ENCODE assay signal across 8 cellular contexts in genomic region chr16:81314603-81315270, GRCh38. TPM values are rescaled to one million over a fixed set of nuclear protein-coding genes. Genes with fewer than 3 reads are reported as not detected.
DNase-seq lines count a peak whose midpoint lies in the region; ATAC-seq, FAIRE-seq and TF ChIP-seq lines count a peak whose summit lies in the region.

Gene GAN, plus strand, starts transcription at chr16:81314962. Its CDS starts 152 bp downstream, at chr16:81315114.

- intact Hi-C loops in activated CD4-positive, alpha-beta memory T cell treated with anti-CD3 and anti-CD28 coated beads for 36 hours (cut with micrococcal nuclease), result loop anchor here (1.0 to 10.0 kb wide), 11 partner anchors 20 to 732 kb away; partner anchors contain the start of genes ATMIN, CDYL2, CENPN and CMC2
- intact Hi-C loops in HepG2 (cut with micrococcal nuclease; ENCODE audit: unreplicated experiment), result loop anchor here (1.0 kb wide), 1 partner anchor 218 kb away; the partner anchor contains the start of gene GCSH

- no peak for TF ChIP-seq CTCF in HepG2 (CRISPR knock-in tag; IDR thresholded peaks at IDR 0.05)

- WGBS in HepG2 (ENCODE audit: low lambda C conversion rate), result 0% methylated on average over 22 of the region's 75 CpGs

- H3K27ac Mint-ChIP-seq in CD4-positive, CD25-positive, alpha-beta regulatory T cell, result peak within 1 kb of the TSS; percentile 94 to 99 (median 98)
- peak within 1 kb of the TSS; percentile 71 for H3K27ac Mint-ChIP-seq in activated CD4-positive, alpha-beta memory T cell treated with anti-CD3 and anti-CD28 coated beads for 36 hours

- BruUV-seq in HepG2 (replicated peaks; lab: Mats Ljungman, UMichigan), result no TSS peak

- no peaks in the 10 kb centered on the region for H3K9me3 ChIP-seq in CD4-positive, CD25-positive, alpha-beta regulatory T cell (ENCODE audit: control insufficient read depth in 2 of 2, low read length in 2 of 2)
- H3K9me3 ChIP-seq in HepG2 (ENCODE audit: low read length), result no peaks in the 10 kb centered on the region

- POLR2A ChIA-PET in activated CD4-positive, alpha-beta memory T cell treated with anti-CD3 and anti-CD28 coated beads for 36 hours (lab: Charles Lee), result interaction anchor here (0.9 to 1.9 kb wide), 3 partner anchors 22 to 237 kb away, joined by 3 to 17 read pairs (median 3); partner anchors contain the start of gene C16orf46
- POLR2A ChIA-PET in HepG2 (lab: Yijun Ruan, JAX), result interaction anchor here (0.5 to 1.4 kb wide), 6 partner anchors 8 to 683 kb away, joined by 3 to 4 read pairs (median 3); partner anchors contain the start of genes CENPN and CMC2

- H3K36me3 ChIP-seq in CD4-positive, CD25-positive, alpha-beta regulatory T cell (ENCODE audit: control insufficient read depth, insufficient read depth, low read length), result no peaks in the 10 kb centered on the region
- H3K36me3 ChIP-seq in HepG2 (replicated peaks in 1 of 2; ENCODE audit: control insufficient read depth in 1 of 2, insufficient read depth in 2 of 2, low read length in 2 of 2), result no peaks in the 10 kb centered on the region; a peak in 2 of 5 replicates

- H3K36me3 Mint-ChIP-seq in CD4-positive, CD25-positive, alpha-beta regulatory T cell, result peaks cover 5% of the 10 kb centered on the region
- H3K36me3 Mint-ChIP-seq in activated CD4-positive, alpha-beta memory T cell treated with anti-CD3 and anti-CD28 coated beads for 36 hours, result peaks cover 3% of the 10 kb centered on the region

- TF ChIP-seq EP300 in HepG2 (IDR thresholded peaks at IDR 0.05; ENCODE audit: low read depth in 2 of 2, low read length in 2 of 2) (0 out of 4 replicates have a peak, but pooled peaks of 1 of the 2 experiments have one; percentile 41), HepG2 (CRISPR knock-in tag; IDR thresholded peaks at IDR 0.05; ENCODE audit: borderline replicate concordance) (no peak)

- H4K20me1 ChIP-seq in HepG2 (ENCODE audit: insufficient read depth, low read length), result no peaks in the 10 kb centered on the region; the same call in 1 of the 2 replicates

- TF ChIP-seq POLR2A in HepG2 (IDR thresholded peaks at IDR 0.05; ENCODE audit: insufficient read depth in 1 of 2, low read depth in 2 of 2, low read length in 2 of 2), result peak; percentile 83 to 90

- peak; percentile 97 to 99 for ATAC-seq in CD4-positive, CD25-positive, alpha-beta regulatory T cell (ENCODE audit: low read depth in 2 of 2)
- ATAC-seq in GM19438 (IDR thresholded peaks at IDR 0.05; ENCODE audit: low read depth, unreplicated experiment), result peak; percentile 93
- ATAC-seq in HG03571 (IDR thresholded peaks at IDR 0.05; ENCODE audit: unreplicated experiment), result peak; percentile 95
- ATAC-seq in HepG2, result peak; percentile 96

- H3K9ac ChIP-seq in HepG2 (ENCODE audit: insufficient read depth, low read depth, low read length), result peak within 1 kb of the TSS; percentile 87

- CTCF ChIA-PET in activated CD4-positive, alpha-beta memory T cell treated with anti-CD3 and anti-CD28 coated beads for 36 hours (lab: Charles Lee), result interaction anchor here (0.6 to 1.8 kb wide), 5 partner anchors 21 to 530 kb away, joined by 3 to 7 read pairs (median 3); partner anchors contain the start of gene ATMIN
- CTCF ChIA-PET in HepG2 (lab: Yijun Ruan, JAX; ENCODE audit: low intra/inter-chr PET ratio, low total read pairs), result no interaction called here

- peak; percentile 68 for FAIRE-seq in HepG2 (lab: Jason Lieb, UNC)

- TF ChIP-seq RAD21 in HepG2 (CRISPR knock-in tag; IDR thresholded peaks at IDR 0.05), result peak; percentile 66

- in situ Hi-C loops in HepG2 (cut with HindIII; ENCODE audit: extremely low pct_ligation_motif_present, low pct_unique_long_range_greater_than_20kb), result no loop called here

- peaks cover 8 to 78% (median 52%) of the 10 kb centered on the region in 4 donors for H3K4me1 Mint-ChIP-seq in CD4-positive, CD25-positive, alpha-beta regulatory T cell
- H3K4me1 Mint-ChIP-seq in activated CD4-positive, alpha-beta memory T cell treated with anti-CD3 and anti-CD28 coated beads for 36 hours (ENCODE audit: low read depth), result peaks cover 61% of the 10 kb centered on the region

- peak within 1 kb of the TSS; percentile 94 for H2AFZ ChIP-seq in HepG2 (ENCODE audit: low read length)

- peaks cover 46% of the 10 kb centered on the region for H3K79me2 ChIP-seq in HepG2 (ENCODE audit: insufficient read depth, low read length)

- H3K4me2 ChIP-seq in HepG2 (ENCODE audit: low read depth, low read length), result peak within 1 kb of the TSS; percentile 98

- peaks cover 4% of the 10 kb centered on the region for H3K27me3 Mint-ChIP-seq in CD4-positive, CD25-positive, alpha-beta regulatory T cell
- no peaks in the 10 kb centered on the region for H3K27me3 Mint-ChIP-seq in activated CD4-positive, alpha-beta memory T cell treated with anti-CD3 and anti-CD28 coated beads for 36 hours

- no peaks in the 10 kb centered on the region for H3K9me3 Mint-ChIP-seq in CD4-positive, CD25-positive, alpha-beta regulatory T cell
- H3K9me3 Mint-ChIP-seq in activated CD4-positive, alpha-beta memory T cell treated with anti-CD3 and anti-CD28 coated beads for 36 hours, result no peaks in the 10 kb centered on the region

- peak within 1 kb of the TSS; percentile 99 for H3K4me3 ChIP-seq in CD4-positive, CD25-positive, alpha-beta regulatory T cell (ENCODE audit: low read depth, low read length)
- peak within 1 kb of the TSS; percentile 88 to 95 (median 93) for H3K4me3 ChIP-seq in HepG2 (replicated peaks in 1 of 3; ENCODE audit: insufficient read depth in 1 of 3, low read depth in 2 of 3, low read length in 3 of 3)

- H3K27ac ChIP-seq in CD4-positive, CD25-positive, alpha-beta regulatory T cell (ENCODE audit: insufficient read depth, low read length, poor library complexity, severe bottlenecking), result peak within 1 kb of the TSS; percentile 72
- peak within 1 kb of the TSS; percentile 80 for H3K27ac ChIP-seq in HepG2 (ENCODE audit: extremely low read length, insufficient read depth, low read length)

- H3K27me3 ChIP-seq in CD4-positive, CD25-positive, alpha-beta regulatory T cell (ENCODE audit: control insufficient read depth, insufficient read depth, low read length), result no peaks in the 10 kb centered on the region
- no peaks in the 10 kb centered on the region; a peak in 1 of 5 replicates for H3K27me3 ChIP-seq in HepG2 (ENCODE audit: control insufficient read depth in 1 of 2, insufficient read depth in 2 of 2, low read length in 2 of 2)

- DNase-seq in CD4-positive, CD25-positive, alpha-beta regulatory T cell, result peak; percentile 91 to 98 (median 93)
- DNase-seq in NCI-H774 (lab: John Stamatoyannopoulos, UW) (peak; percentile 83), dermis microvascular lymphatic vessel endothelial cell (ENCODE audit: low read depth in 2 of 2) (peak; percentile 92 to 97), HepG2 (ENCODE audit: low spot score) (peak; percentile 95)
- peak; percentile 98 for DNase-seq in activated CD4-positive, alpha-beta memory T cell treated with anti-CD3 and anti-CD28 coated beads for 36 hours
- peak; percentile 89 to 90 for DNase-seq in stimulated activated CD4-positive, alpha-beta T cell treated with anti-CD3 and anti-CD28 coated beads, Interleukin-2, amount 100 ng/mL, for 48 hours

- H3K4me3 Mint-ChIP-seq in CD4-positive, CD25-positive, alpha-beta regulatory T cell, result peak within 1 kb of the TSS; percentile 92 to 99 (median 98)
- H3K4me3 Mint-ChIP-seq in activated CD4-positive, alpha-beta memory T cell treated with anti-CD3 and anti-CD28 coated beads for 36 hours, result peak within 1 kb of the TSS; percentile 84

- peaks cover 22% of the 10 kb centered on the region for H3K4me1 ChIP-seq in CD4-positive, CD25-positive, alpha-beta regulatory T cell (ENCODE audit: control insufficient read depth, insufficient read depth, low read length, poor library complexity, severe bottlenecking)
- H3K4me1 ChIP-seq in HepG2 (ENCODE audit: insufficient read depth, low read length), result peaks cover 52% of the 10 kb centered on the region

TF ChIP-seq in HepG2, 621 proteins besides CTCF, POLR2A, EP300 and RAD21 (continues in another document):
- TF ChIP-seq TAF1 (CRISPR knock-in tag; IDR thresholded peaks at IDR 0.05) (peak; percentile 85), ZMYM4 (CRISPR knock-in tag; IDR thresholded peaks at IDR 0.05) (peak; percentile 99), REPIN1 (CRISPR knock-in tag; IDR thresholded peaks at IDR 0.05; ENCODE audit: borderline replicate concordance, low read depth) (peak; percentile 92)

RNA-seq across cellular contexts. Expression of gene GAN, which starts in this region (rescaled TPM):
- 14.0 TPM for total RNA-seq in CD4-positive, CD25-positive, alpha-beta regulatory T cell
- polyA plus RNA-seq in CD4-positive, CD25-positive, alpha-beta regulatory T cell, result 1 to 10 TPM; 1.2 to 3.5 (median 2.0) TPM
- 10 to 100 TPM; 13.6 to 14.5 TPM for total RNA-seq in activated CD4-positive, alpha-beta memory T cell treated with anti-CD3 and anti-CD28 coated beads for 36 hours
- total RNA-seq in dermis microvascular lymphatic vessel endothelial cell, result 5.0 and 5.6 TPM in 2 replicates
- 11.0 and 16.3 TPM in 2 replicates for total RNA-seq in HepG2 (2016; rRNA removed; fragmentation: Illumina TruSeq; extraction: Trizol)
- 7.3 and 9.7 TPM in 2 replicates for total RNA-seq in HepG2 (2016; cell fraction: cytosol; rRNA removed; fragmentation: Illumina TruSeq; extraction: Trizol; ENCODE audit: low read depth)
- 9.7 and 16.1 TPM in 2 replicates for total RNA-seq in HepG2 (2016; cell fraction: insoluble cytoplasmic fraction; rRNA removed; fragmentation: Illumina TruSeq; extraction: Trizol)
- total RNA-seq in HepG2 (2016; cell fraction: membrane; rRNA removed; fragmentation: Illumina TruSeq; extraction: Trizol), result 7.4 and 9.8 TPM in 2 replicates
- 12.2 and 12.6 TPM in 2 replicates for total RNA-seq in HepG2 (2016; cell fraction: nucleus; rRNA removed; fragmentation: Illumina TruSeq; extraction: Trizol)
- polyA plus RNA-seq in HepG2 (2011; rRNA removed), result 2.9 and 4.3 TPM in 2 replicates
- 1.5 and 2.5 TPM in 2 replicates for polyA plus RNA-seq in HepG2 (2011; cell fraction: cytosol; rRNA removed)
- 3.2 and 3.8 TPM in 2 replicates for polyA plus RNA-seq in HepG2 (2011; cell fraction: nucleus; rRNA removed)
- polyA plus RNA-seq in HepG2 (2012), result 1.7 and 2.1 TPM in 2 replicates
- 0.36 TPM in 2 replicates for polyA plus RNA-seq in HepG2 (2016; cell fraction: cytosol; fragmentation: Illumina TruSeq; extraction: Trizol; ENCODE audit: low read depth)
- polyA plus RNA-seq in HepG2 (2016; cell fraction: insoluble cytoplasmic fraction; fragmentation: Illumina TruSeq; extraction: Trizol; ENCODE audit: low read depth), result 4.0 and 4.5 TPM in 2 replicates
- polyA plus RNA-seq in HepG2 (2016; cell fraction: membrane; fragmentation: Illumina TruSeq; extraction: Trizol; ENCODE audit: low read depth), result 0.64 and 0.81 TPM in 2 replicates
- polyA plus RNA-seq in HepG2 (2016; cell fraction: nucleus; fragmentation: Illumina TruSeq; extraction: Trizol; ENCODE audit: insufficient read depth, low read depth), result 4.2 and 4.3 TPM in 2 replicates
- polyA minus RNA-seq in HepG2 (2011; rRNA and poly(A)+ RNA removed; ENCODE audit: low replicate concordance), result 11.7 and 21.3 TPM in 2 replicates
- polyA minus RNA-seq in HepG2 (2011; cell fraction: cytosol; rRNA and poly(A)+ RNA removed), result 9.4 and 14.7 TPM in 2 replicates
- polyA minus RNA-seq in HepG2 (2011; cell fraction: nucleus; rRNA and poly(A)+ RNA removed), result 18.4 and 20.1 TPM in 2 replicates

Comparison
In these comparisons a context has a peak if more than half of its experiments do, and no peak if none do; other contexts are left out.
1. Peak in every context shown above with its lines: DNase-seq, ATAC-seq, H3K4me3 ChIP-seq and H3K27ac ChIP-seq.